ENCODE assay signal across 35 cellular contexts in genomic region chr12:48247181-48247966, GRCh38. TPM values are rescaled to one million over a fixed set of nuclear protein-coding genes. Genes with fewer than 3 reads are reported as not detected.
"Had no signal": no experiment of that assay in that cellular context is flagged by ENCODE, and none has a peak within 500 bp of the region (broad histone marks: within the 10 kb centered on the region; RNA-seq: fewer than 3 reads in every experiment).

No MANE protein-coding gene starts in this region.

- H3K27me3 ChIP-seq: ovary, right lobe of liver, thyroid gland, upper lobe of right lung had no signal

- H3K27ac ChIP-seq: brain microvascular endothelial cell, heart right ventricle, left ventricle myocardium inferior, ovary, right lobe of liver, thyroid gland, upper lobe of right lung, VCaP had no signal

- H3K36me3 ChIP-seq: brain microvascular endothelial cell, heart right ventricle, left ventricle myocardium inferior, ovary, right lobe of liver, thyroid gland, upper lobe of right lung had no signal

- FAIRE-seq: astrocyte, small intestine had no signal

- DNase-seq: activated CD4-positive, alpha-beta T cell treated with anti-CD3 and anti-CD28 coated beads for 48 hours; activated CD4-positive, alpha-beta T cell treated with anti-CD3 and anti-CD28 coated beads, Interleukin-2, amount 50 U/mL, for 48 hours; activated CD8-positive, alpha-beta memory T cell treated with anti-CD3 and anti-CD28 coated beads for 24 hours; activated gamma-delta T cell; activated naive CD4-positive, alpha-beta T cell treated with anti-CD3 and anti-CD28 coated beads, Interleukin-2, amount 10 ng/mL, durations not matched to agents 7 days and 5 days; activated naive CD8-positive, alpha-beta T cell treated with anti-CD3 and anti-CD28 coated beads, Interleukin-2, amount 10 ng/mL, durations not matched to agents 7 days and 5 days; activated T-cell treated with anti-CD3 and anti-CD28 coated beads, Interleukin-2, amount 50 U/mL, for 1 hour; amniotic stem cell; brain microvascular endothelial cell; caudate nucleus; cortex of kidney; foreskin melanocyte; heart right ventricle; left ventricle myocardium inferior; ovary; right lobe of liver; small intestine; stimulated activated CD4-positive, alpha-beta T cell treated with anti-CD3 and anti-CD28 coated beads, Interleukin-4, amount 100 ng/mL, for 24 hours; stimulated activated naive CD8-positive, alpha-beta T cell treated with anti-CD3 and anti-CD28 coated beads, Interleukin-15, amount 100 ng/mL, for 72 hours; thyroid gland; upper lobe of right lung had no signal

- H3K4me3 ChIP-seq: heart right ventricle, left ventricle myocardium inferior, lung, ovary, right lobe of liver, thyroid gland, upper lobe of right lung had no signal

- ATAC-seq: activated CD4-positive, CD25-positive, alpha-beta regulatory T cell treated with anti-CD3 and anti-CD28 coated beads, Interleukin-2, amount 50 U/mL, for 24 hours; esophagus mucosa; heart right ventricle; right lobe of liver; stimulated activated effector memory CD8-positive, alpha-beta T cell treated with anti-CD3 and anti-CD28 coated beads, Interleukin-12 subunit alpha, Interleukin-12 subunit beta, amount 100 ng/mL, for 72 hours; stimulated activated naive CD8-positive, alpha-beta T cell treated with anti-CD3 and anti-CD28 coated beads, Interleukin-15, amount 100 ng/mL, for 72 hours; upper lobe of right lung had no signal

- H3K9me3 ChIP-seq: ovary, right lobe of liver, thyroid gland had no signal

- H3K4me1 ChIP-seq: heart right ventricle, left ventricle myocardium inferior, right lobe of liver, thyroid gland, upper lobe of right lung had no signal

RNA-seq across cellular contexts. Expression of gene OR10AD1, which starts 44.3 kb away (rescaled TPM):
- total RNA-seq: activated naive CD8-positive, alpha-beta T cell treated with anti-CD3 and anti-CD28 coated beads, Interleukin-2, amount 10 ng/mL, durations not matched to agents 7 days and 5 days; activated T-helper 1 cell treated with anti-CD3 and anti-CD28 coated beads, Interleukin-12 subunit alpha, Interleukin-12 subunit beta, Interleukin-2, Interleukin-4 antibody, amounts not matched to agents 30 ng/mL and 10 ng/mL and 1 ng/mL, durations not matched to agents 14 hours and 24 hours and 36 hours; astrocyte; chondrocyte; esophagus mucosa; glomerular endothelial cell; heart right ventricle; left ventricle myocardium inferior; lung; mesenteric fat pad; mucosa of gallbladder; ovary; progenitor cell of endocrine pancreas; renal cortical epithelial cell; right lobe of liver; T-helper 1 cell treated with Interleukin-12 subunit alpha and Interleukin-12 subunit beta and Interleukin-4 antibody, amounts not matched to agents 30 ng/mL and 1 ng/mL, for 36 hours; thyroid gland; upper lobe of right lung had no signal
- polyA plus RNA-seq: heart right ventricle, lung, ovary, small intestine had no signal
